ENCODE assay signal across 1 cellular context in the genomic region with DNA sequence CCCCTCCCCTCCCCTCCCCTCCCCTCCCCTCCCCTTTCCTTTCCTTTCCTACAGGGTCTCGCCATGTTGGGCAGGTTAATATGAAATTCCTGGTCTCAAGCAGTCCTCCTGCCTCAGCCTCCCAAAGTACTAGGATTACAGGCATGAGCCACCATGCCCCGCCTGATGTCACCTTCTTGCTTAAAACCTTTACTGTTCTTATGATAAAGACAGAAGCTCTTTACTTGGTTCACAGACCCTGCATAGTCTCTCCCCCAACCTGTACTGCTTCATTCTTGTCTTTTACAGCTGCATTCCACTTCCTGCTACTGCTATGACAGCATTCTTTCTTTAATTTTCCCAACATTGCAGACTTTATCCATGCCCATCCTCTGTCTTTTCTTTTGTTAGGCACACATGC.
TF ChIP-seq lines count a peak whose summit lies in the region.

No MANE protein-coding gene starts in this region.

TF ChIP-seq in H1, 55 proteins besides CTCF, POLR2A, EP300 and RAD21:
- TF ChIP-seq BRCA1 (IDR thresholded peaks at IDR 0.05; ENCODE audit: low read depth, low read length) (no peak), KDM5A (IDR thresholded peaks at IDR 0.05; ENCODE audit: low read length) (no peak), TAF7 (optimal IDR thresholded peaks at IDR 0.05; ENCODE audit: borderline replicate concordance, low read depth, low read length) (no peak), NANOG (IDR thresholded peaks at IDR 0.05; ENCODE audit: insufficient read depth, low read depth, low read length, poor library complexity, severe bottlenecking) (no peak), RBBP5 (IDR thresholded peaks at IDR 0.05; ENCODE audit: borderline replicate concordance, low read depth, low read length) (no peak), RFX5 (IDR thresholded peaks at IDR 0.05; ENCODE audit: borderline replicate concordance, low read depth, low read length) (no peak), JUN (IDR thresholded peaks at IDR 0.05; ENCODE audit: low read depth, low read length) (no peak), NRF1 (IDR thresholded peaks at IDR 0.05; ENCODE audit: low read depth, low read length) (no peak), GTF2F1 (IDR thresholded peaks at IDR 0.05; ENCODE audit: borderline replicate concordance, low read depth, low read length) (no peak), SUZ12 (IDR thresholded peaks at IDR 0.05; ENCODE audit: low read length) (no peak), TBP (IDR thresholded peaks at IDR 0.05; ENCODE audit: low read depth, low read length) (no peak), KDM4A (IDR thresholded peaks at IDR 0.05; ENCODE audit: low read depth, low read length, severe bottlenecking) (no peak)
- TF ChIP-seq, protein P1, sequence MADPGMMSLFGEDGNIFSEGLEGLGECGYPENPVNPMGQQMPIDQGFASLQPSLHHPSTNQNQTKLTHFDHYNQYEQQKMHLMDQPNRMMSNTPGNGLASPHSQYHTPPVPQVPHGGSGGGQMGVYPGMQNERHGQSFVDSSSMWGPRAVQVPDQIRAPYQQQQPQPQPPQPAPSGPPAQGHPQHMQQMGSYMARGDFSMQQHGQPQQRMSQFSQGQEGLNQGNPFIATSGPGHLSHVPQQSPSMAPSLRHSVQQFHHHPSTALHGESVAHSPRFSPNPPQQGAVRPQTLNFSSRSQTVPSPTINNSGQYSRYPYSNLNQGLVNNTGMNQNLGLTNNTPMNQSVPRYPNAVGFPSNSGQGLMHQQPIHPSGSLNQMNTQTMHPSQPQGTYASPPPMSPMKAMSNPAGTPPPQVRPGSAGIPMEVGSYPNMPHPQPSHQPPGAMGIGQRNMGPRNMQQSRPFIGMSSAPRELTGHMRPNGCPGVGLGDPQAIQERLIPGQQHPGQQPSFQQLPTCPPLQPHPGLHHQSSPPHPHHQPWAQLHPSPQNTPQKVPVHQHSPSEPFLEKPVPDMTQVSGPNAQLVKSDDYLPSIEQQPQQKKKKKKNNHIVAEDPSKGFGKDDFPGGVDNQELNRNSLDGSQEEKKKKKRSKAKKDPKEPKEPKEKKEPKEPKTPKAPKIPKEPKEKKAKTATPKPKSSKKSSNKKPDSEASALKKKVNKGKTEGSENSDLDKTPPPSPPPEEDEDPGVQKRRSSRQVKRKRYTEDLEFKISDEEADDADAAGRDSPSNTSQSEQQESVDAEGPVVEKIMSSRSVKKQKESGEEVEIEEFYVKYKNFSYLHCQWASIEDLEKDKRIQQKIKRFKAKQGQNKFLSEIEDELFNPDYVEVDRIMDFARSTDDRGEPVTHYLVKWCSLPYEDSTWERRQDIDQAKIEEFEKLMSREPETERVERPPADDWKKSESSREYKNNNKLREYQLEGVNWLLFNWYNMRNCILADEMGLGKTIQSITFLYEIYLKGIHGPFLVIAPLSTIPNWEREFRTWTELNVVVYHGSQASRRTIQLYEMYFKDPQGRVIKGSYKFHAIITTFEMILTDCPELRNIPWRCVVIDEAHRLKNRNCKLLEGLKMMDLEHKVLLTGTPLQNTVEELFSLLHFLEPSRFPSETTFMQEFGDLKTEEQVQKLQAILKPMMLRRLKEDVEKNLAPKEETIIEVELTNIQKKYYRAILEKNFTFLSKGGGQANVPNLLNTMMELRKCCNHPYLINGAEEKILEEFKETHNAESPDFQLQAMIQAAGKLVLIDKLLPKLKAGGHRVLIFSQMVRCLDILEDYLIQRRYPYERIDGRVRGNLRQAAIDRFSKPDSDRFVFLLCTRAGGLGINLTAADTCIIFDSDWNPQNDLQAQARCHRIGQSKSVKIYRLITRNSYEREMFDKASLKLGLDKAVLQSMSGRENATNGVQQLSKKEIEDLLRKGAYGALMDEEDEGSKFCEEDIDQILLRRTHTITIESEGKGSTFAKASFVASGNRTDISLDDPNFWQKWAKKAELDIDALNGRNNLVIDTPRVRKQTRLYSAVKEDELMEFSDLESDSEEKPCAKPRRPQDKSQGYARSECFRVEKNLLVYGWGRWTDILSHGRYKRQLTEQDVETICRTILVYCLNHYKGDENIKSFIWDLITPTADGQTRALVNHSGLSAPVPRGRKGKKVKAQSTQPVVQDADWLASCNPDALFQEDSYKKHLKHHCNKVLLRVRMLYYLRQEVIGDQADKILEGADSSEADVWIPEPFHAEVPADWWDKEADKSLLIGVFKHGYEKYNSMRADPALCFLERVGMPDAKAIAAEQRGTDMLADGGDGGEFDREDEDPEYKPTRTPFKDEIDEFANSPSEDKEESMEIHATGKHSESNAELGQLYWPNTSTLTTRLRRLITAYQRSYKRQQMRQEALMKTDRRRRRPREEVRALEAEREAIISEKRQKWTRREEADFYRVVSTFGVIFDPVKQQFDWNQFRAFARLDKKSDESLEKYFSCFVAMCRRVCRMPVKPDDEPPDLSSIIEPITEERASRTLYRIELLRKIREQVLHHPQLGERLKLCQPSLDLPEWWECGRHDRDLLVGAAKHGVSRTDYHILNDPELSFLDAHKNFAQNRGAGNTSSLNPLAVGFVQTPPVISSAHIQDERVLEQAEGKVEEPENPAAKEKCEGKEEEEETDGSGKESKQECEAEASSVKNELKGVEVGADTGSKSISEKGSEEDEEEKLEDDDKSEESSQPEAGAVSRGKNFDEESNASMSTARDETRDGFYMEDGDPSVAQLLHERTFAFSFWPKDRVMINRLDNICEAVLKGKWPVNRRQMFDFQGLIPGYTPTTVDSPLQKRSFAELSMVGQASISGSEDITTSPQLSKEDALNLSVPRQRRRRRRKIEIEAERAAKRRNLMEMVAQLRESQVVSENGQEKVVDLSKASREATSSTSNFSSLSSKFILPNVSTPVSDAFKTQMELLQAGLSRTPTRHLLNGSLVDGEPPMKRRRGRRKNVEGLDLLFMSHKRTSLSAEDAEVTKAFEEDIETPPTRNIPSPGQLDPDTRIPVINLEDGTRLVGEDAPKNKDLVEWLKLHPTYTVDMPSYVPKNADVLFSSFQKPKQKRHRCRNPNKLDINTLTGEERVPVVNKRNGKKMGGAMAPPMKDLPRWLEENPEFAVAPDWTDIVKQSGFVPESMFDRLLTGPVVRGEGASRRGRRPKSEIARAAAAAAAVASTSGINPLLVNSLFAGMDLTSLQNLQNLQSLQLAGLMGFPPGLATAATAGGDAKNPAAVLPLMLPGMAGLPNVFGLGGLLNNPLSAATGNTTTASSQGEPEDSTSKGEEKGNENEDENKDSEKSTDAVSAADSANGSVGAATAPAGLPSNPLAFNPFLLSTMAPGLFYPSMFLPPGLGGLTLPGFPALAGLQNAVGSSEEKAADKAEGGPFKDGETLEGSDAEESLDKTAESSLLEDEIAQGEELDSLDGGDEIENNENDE (IDR thresholded peaks at IDR 0.05; ENCODE audit: insufficient replicate concordance, low read length), result no peak
TF ChIP-seq in H1: peak in this region for 0.
